In the genomic region with DNA sequence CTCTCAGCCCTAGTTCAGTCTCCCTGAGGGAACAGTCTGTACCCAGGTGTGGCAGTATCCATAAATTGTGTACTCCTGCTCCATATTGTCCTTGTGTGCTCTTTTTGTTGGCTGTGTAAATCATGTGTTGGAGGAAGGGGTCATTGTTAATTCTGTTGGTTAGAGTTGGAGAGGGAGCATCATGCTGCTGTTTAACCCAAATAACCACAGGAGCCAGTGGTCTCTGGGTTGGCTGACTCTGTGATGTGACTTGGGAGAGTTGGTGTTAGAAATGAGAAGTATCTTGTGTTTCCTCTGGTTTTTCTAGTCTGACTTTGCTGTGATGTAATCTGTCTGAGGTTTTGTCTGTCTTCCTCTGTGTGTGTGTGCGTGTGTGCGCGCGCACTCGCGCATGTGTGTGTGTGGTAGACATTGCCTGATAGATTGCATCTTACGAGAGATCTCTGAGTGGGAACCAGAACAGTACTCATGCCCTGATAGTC, we compare ENCODE assay signal across 1 cellular context.
TF ChIP-seq lines count a peak whose summit lies in the region.

No MANE protein-coding gene starts in this region.

TF ChIP-seq in HepG2, 621 proteins besides CTCF, POLR2A, EP300 and RAD21:
- TF ChIP-seq MTF1 (CRISPR knock-in tag; IDR thresholded peaks at IDR 0.05) (no peak), RBM22 (optimal IDR thresholded peaks at IDR 0.05; ENCODE audit: low read length) (peak; percentile 54), ZNF160 (CRISPR knock-in tag; IDR thresholded peaks at IDR 0.05) (no peak), SP4 (CRISPR knock-in tag; IDR thresholded peaks at IDR 0.05) (no peak), ZNF552 (CRISPR knock-in tag; IDR thresholded peaks at IDR 0.05; ENCODE audit: borderline replicate concordance) (no peak)
- TF ChIP-seq, protein P1, sequence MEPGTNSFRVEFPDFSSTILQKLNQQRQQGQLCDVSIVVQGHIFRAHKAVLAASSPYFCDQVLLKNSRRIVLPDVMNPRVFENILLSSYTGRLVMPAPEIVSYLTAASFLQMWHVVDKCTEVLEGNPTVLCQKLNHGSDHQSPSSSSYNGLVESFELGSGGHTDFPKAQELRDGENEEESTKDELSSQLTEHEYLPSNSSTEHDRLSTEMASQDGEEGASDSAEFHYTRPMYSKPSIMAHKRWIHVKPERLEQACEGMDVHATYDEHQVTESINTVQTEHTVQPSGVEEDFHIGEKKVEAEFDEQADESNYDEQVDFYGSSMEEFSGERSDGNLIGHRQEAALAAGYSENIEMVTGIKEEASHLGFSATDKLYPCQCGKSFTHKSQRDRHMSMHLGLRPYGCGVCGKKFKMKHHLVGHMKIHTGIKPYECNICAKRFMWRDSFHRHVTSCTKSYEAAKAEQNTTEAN (CRISPR knock-in tag; conservative IDR thresholded peaks at IDR 0.05), result no peak
- TF ChIP-seq, protein P2, sequence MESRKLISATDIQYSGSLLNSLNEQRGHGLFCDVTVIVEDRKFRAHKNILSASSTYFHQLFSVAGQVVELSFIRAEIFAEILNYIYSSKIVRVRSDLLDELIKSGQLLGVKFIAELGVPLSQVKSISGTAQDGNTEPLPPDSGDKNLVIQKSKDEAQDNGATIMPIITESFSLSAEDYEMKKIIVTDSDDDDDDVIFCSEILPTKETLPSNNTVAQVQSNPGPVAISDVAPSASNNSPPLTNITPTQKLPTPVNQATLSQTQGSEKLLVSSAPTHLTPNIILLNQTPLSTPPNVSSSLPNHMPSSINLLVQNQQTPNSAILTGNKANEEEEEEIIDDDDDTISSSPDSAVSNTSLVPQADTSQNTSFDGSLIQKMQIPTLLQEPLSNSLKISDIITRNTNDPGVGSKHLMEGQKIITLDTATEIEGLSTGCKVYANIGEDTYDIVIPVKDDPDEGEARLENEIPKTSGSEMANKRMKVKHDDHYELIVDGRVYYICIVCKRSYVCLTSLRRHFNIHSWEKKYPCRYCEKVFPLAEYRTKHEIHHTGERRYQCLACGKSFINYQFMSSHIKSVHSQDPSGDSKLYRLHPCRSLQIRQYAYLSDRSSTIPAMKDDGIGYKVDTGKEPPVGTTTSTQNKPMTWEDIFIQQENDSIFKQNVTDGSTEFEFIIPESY (CRISPR knock-in tag; IDR thresholded peaks at IDR 0.05), result peak; percentile 83
